2 cellular contexts compared by ENCODE assay signal in genomic region chr1:40462956-40463590, GRCh38.
TF ChIP-seq lines count a peak whose summit lies in the region.

No MANE protein-coding gene starts in this region.

TF ChIP-seq in SK-N-SH, 30 proteins besides CTCF, POLR2A, EP300 and RAD21:
- TF ChIP-seq IRF3 (IDR thresholded peaks at IDR 0.05; ENCODE audit: low read depth, low read length) (no peak), TCF12 (IDR thresholded peaks at IDR 0.05) (peak; percentile 7; the same call in 1 of the 2 replicates)

TF ChIP-seq in SK-N-SH treated with all-trans-retinoic acid at 6 μM for 48 hours, 23 proteins besides CTCF, POLR2A, EP300 and RAD21 (continued from another document):
- TF ChIP-seq CSRNP3 (CRISPR knock-in tag; IDR thresholded peaks at IDR 0.05) (no peak), TOX (CRISPR knock-in tag; IDR thresholded peaks at IDR 0.05; ENCODE audit: borderline replicate concordance) (no peak), ISL1 (CRISPR knock-in tag; IDR thresholded peaks at IDR 0.05) (no peak), ZNF565 (CRISPR knock-in tag; conservative IDR thresholded peaks at IDR 0.05; ENCODE audit: low read depth) (no peak), ESRRG (CRISPR knock-in tag; IDR thresholded peaks at IDR 0.05) (no peak), CREB5 (CRISPR knock-in tag; IDR thresholded peaks at IDR 0.05; ENCODE audit: low read depth) (no peak), ZC3H10 (CRISPR knock-in tag; IDR thresholded peaks at IDR 0.05) (no peak), ZFP3 (CRISPR knock-in tag; IDR thresholded peaks at IDR 0.05) (no peak), ZNF8 (CRISPR knock-in tag; IDR thresholded peaks at IDR 0.05) (no peak)
